In genomic region chr12:117499759-117500485, GRCh38 we compare ENCODE assay signal across 14 cellular contexts.
"Had no signal": no experiment of that assay in that cellular context is flagged by ENCODE, and none has a peak within 500 bp of the region (broad histone marks: within the 10 kb centered on the region; RNA-seq: fewer than 3 reads in every experiment).

No MANE protein-coding gene starts in this region.

- ATAC-seq: left colon; naive thymus-derived CD4-positive, alpha-beta T cell; pancreas; right cardiac atrium had no signal

- DNase-seq: colonic mucosa; dermis blood vessel endothelial cell; foreskin melanocyte; head of caudate nucleus; left colon; naive thymus-derived CD4-positive, alpha-beta T cell; nucleus accumbens; pancreas; right cardiac atrium; stimulated activated CD4-positive, alpha-beta T cell treated with anti-CD3 and anti-CD28 coated beads, Interleukin-2, amount 100 ng/mL, for 48 hours; stimulated activated naive CD4-positive, alpha-beta T cell treated with Interleukin-2 at 50 U/mL for 16 hours had no signal

- H3K9me3 ChIP-seq: colonic mucosa, pancreas had no signal

- H3K79me2 ChIP-seq: hepatocyte had no signal

- H3K36me3 ChIP-seq: colonic mucosa, pancreas had no signal

- FAIRE-seq: pancreas, urothelium cell line had no signal

- H3K4me3 ChIP-seq: colonic mucosa, hepatocyte, pancreas, smooth muscle cell had no signal

- H3K27ac ChIP-seq: colonic mucosa, hepatocyte, pancreas had no signal

- H2AFZ ChIP-seq: hepatocyte had no signal

- H3K4me2 ChIP-seq: hepatocyte, smooth muscle cell had no signal

- H3K27me3 ChIP-seq: colonic mucosa, pancreas had no signal

- H3K4me1 ChIP-seq: colonic mucosa had no signal
